ENCODE assay signal across 9 cellular contexts in genomic region chr1:216310776-216311175, GRCh38.
DNase-seq lines count a peak whose midpoint lies in the region; ATAC-seq, FAIRE-seq and TF ChIP-seq lines count a peak whose summit lies in the region.
"Had no signal": no experiment of that assay in that cellular context is flagged by ENCODE, and none has a peak within 500 bp of the region (broad histone marks: within the 10 kb centered on the region; RNA-seq: fewer than 3 reads in every experiment).

No MANE protein-coding gene starts in this region.

- H3K36me3 Mint-ChIP-seq in mesothelial cell of epicardium: no peaks in the 10 kb centered on the region
- H3K36me3 Mint-ChIP-seq: CD4-positive, CD25-positive, alpha-beta regulatory T cell had no signal

- no peak for FAIRE-seq in HepG2 (lab: Jason Lieb, UNC)

- no TSS peak for BruUV-seq in HepG2 (replicated peaks; lab: Mats Ljungman, UMichigan)

- WGBS in HepG2 (ENCODE audit: low lambda C conversion rate): 6% methylated on average over 4 of the region's 4 CpGs
- WGBS in prostate gland: 8% methylated on average over 4 of the region's 4 CpGs

- H3K4me1 ChIP-seq in HepG2 (ENCODE audit: insufficient read depth, low read length): no peaks in the 10 kb centered on the region
- no peaks in the 10 kb centered on the region for H3K4me1 ChIP-seq in prostate gland (replicated peaks)

- peak; percentile 18 for DNase-seq in SIG-M5 treated with dmso at 0.1 percent for 504 hours (lab: John Stamatoyannopoulos, UW; ENCODE audit: unreplicated experiment)
- DNase-seq in SIG-M5 (lab: John Stamatoyannopoulos, UW): no peak
- DNase-seq in NCI-H1092 (lab: John Stamatoyannopoulos, UW): peak; percentile 77
- peak; percentile 7 for DNase-seq in UCSD-AML1 (lab: John Stamatoyannopoulos, UW; ENCODE audit: unreplicated experiment)
- no peak for DNase-seq in HepG2 (ENCODE audit: low spot score)
- DNase-seq in mesothelial cell of epicardium (ENCODE audit: low spot score in 2 of 2, unreplicated experiment in 2 of 2): no peak
- DNase-seq in prostate gland (ENCODE audit: low spot score): no peak
- no peak for DNase-seq in NCI-H2227 treated with DMSO at 0.1 percent for 48 hours (lab: John Stamatoyannopoulos, UW)
- DNase-seq: CD4-positive, CD25-positive, alpha-beta regulatory T cell had no signal

- H3K27me3 Mint-ChIP-seq in mesothelial cell of epicardium (ENCODE audit: low read depth): no peaks in the 10 kb centered on the region
- H3K27me3 Mint-ChIP-seq: CD4-positive, CD25-positive, alpha-beta regulatory T cell had no signal

- no peaks in the 10 kb centered on the region for H3K79me2 ChIP-seq in HepG2 (ENCODE audit: insufficient read depth, low read length)

- POLR2A ChIA-PET in HepG2 (lab: Yijun Ruan, JAX): no interaction called here

- TF ChIP-seq POLR2A in HepG2 (IDR thresholded peaks at IDR 0.05; ENCODE audit: insufficient read depth in 1 of 2, low read depth in 2 of 2, low read length in 2 of 2) (no peak), prostate gland (IDR thresholded peaks at IDR 0.05) (no peak)

- no peaks in the 10 kb centered on the region for H3K9me3 ChIP-seq in HepG2 (ENCODE audit: low read length)
- H3K9me3 ChIP-seq in prostate gland: no peaks in the 10 kb centered on the region

- H3K36me3 ChIP-seq in HepG2 (replicated peaks in 1 of 2; ENCODE audit: control insufficient read depth in 1 of 2, insufficient read depth in 2 of 2, low read length in 2 of 2) (no peaks in the 10 kb centered on the region), prostate gland (no peaks in the 10 kb centered on the region)

- ATAC-seq in HepG2: no peak; the same call in 2 of the 3 replicates

- no peaks in the 10 kb centered on the region for H4K20me1 ChIP-seq in HepG2 (ENCODE audit: insufficient read depth, low read length)

- H3K27me3 ChIP-seq in HepG2 (ENCODE audit: control insufficient read depth in 1 of 2, insufficient read depth in 2 of 2, low read length in 2 of 2) (no peaks in the 10 kb centered on the region), prostate gland (replicated peaks; ENCODE audit: insufficient read depth) (no peaks in the 10 kb centered on the region)

- H3K27ac ChIP-seq in HepG2 (ENCODE audit: extremely low read length, insufficient read depth, low read length) (no peak overlapping the region), prostate gland (no peak overlapping the region)

- H3K9me3 Mint-ChIP-seq in mesothelial cell of epicardium: peaks cover 19% of the 10 kb centered on the region

- H3K9ac ChIP-seq in HepG2 (ENCODE audit: insufficient read depth, low read depth, low read length): no peak overlapping the region

- H2AFZ ChIP-seq in HepG2 (ENCODE audit: low read length): no peak overlapping the region

- intact Hi-C loops in HepG2 (cut with micrococcal nuclease; ENCODE audit: unreplicated experiment) (loop anchor here (10.0 kb wide), 1 partner anchor 254 kb away; no protein-coding TSS in a partner anchor), prostate gland (cut with DNase I) (no loop called here)

- no peaks in the 10 kb centered on the region for H3K4me1 Mint-ChIP-seq in mesothelial cell of epicardium
- H3K4me1 Mint-ChIP-seq: CD4-positive, CD25-positive, alpha-beta regulatory T cell had no signal

- TF ChIP-seq RAD21 in HepG2 (CRISPR knock-in tag; IDR thresholded peaks at IDR 0.05): no peak

- H3K4me3 Mint-ChIP-seq in mesothelial cell of epicardium: no peak overlapping the region
- H3K4me3 Mint-ChIP-seq: CD4-positive, CD25-positive, alpha-beta regulatory T cell had no signal

- H3K4me3 ChIP-seq in HepG2 (replicated peaks in 1 of 3; ENCODE audit: insufficient read depth in 1 of 3, low read depth in 2 of 3, low read length in 3 of 3): no peak overlapping the region
- H3K4me3 ChIP-seq in prostate gland: no peak overlapping the region

- in situ Hi-C loops in HepG2 (cut with HindIII; ENCODE audit: extremely low pct_ligation_motif_present, low pct_unique_long_range_greater_than_20kb): no loop called here

- no peak overlapping the region for H3K27ac Mint-ChIP-seq in mesothelial cell of epicardium
- H3K27ac Mint-ChIP-seq: CD4-positive, CD25-positive, alpha-beta regulatory T cell had no signal

- no peak for TF ChIP-seq EP300 in HepG2 (IDR thresholded peaks at IDR 0.05; ENCODE audit: low read depth in 2 of 2, low read length in 2 of 2)
- no peak for TF ChIP-seq EP300 in HepG2 (CRISPR knock-in tag; IDR thresholded peaks at IDR 0.05; ENCODE audit: borderline replicate concordance)

- TF ChIP-seq CTCF in HepG2 (CRISPR knock-in tag; IDR thresholded peaks at IDR 0.05) (peak; percentile 48), mesothelial cell of epicardium (IDR thresholded peaks at IDR 0.05; ENCODE audit: unreplicated experiment) (no peak), prostate gland (IDR thresholded peaks at IDR 0.05) (no peak)

- H3K4me2 ChIP-seq in HepG2 (ENCODE audit: low read depth, low read length): no peak overlapping the region

- CTCF ChIA-PET in HepG2 (lab: Yijun Ruan, JAX; ENCODE audit: low intra/inter-chr PET ratio, low total read pairs): no interaction called here

TF ChIP-seq in HepG2, 621 proteins besides CTCF, POLR2A, EP300 and RAD21:
- TF ChIP-seq RAD51 (IDR thresholded peaks at IDR 0.05; ENCODE audit: borderline replicate concordance): no peak
- TF ChIP-seq STAG1 (CRISPR knock-in tag; IDR thresholded peaks at IDR 0.05): peak; percentile 51

Comparison
In these comparisons a context has a peak if more than half of its experiments do, and no peak if none do; other contexts are left out.
1. DNase-seq: peak in SIG-M5 treated with dmso at 0.1 percent for 504 hours (single experiment), NCI-H1092 (single experiment) and UCSD-AML1 (single experiment); none in SIG-M5 (single experiment), HepG2 (single experiment), mesothelial cell of epicardium (0 of 2), prostate gland (single experiment) and NCI-H2227 treated with DMSO at 0.1 percent for 48 hours (single experiment).